ENCODE assay signal across 20 cellular contexts in the genomic region with DNA sequence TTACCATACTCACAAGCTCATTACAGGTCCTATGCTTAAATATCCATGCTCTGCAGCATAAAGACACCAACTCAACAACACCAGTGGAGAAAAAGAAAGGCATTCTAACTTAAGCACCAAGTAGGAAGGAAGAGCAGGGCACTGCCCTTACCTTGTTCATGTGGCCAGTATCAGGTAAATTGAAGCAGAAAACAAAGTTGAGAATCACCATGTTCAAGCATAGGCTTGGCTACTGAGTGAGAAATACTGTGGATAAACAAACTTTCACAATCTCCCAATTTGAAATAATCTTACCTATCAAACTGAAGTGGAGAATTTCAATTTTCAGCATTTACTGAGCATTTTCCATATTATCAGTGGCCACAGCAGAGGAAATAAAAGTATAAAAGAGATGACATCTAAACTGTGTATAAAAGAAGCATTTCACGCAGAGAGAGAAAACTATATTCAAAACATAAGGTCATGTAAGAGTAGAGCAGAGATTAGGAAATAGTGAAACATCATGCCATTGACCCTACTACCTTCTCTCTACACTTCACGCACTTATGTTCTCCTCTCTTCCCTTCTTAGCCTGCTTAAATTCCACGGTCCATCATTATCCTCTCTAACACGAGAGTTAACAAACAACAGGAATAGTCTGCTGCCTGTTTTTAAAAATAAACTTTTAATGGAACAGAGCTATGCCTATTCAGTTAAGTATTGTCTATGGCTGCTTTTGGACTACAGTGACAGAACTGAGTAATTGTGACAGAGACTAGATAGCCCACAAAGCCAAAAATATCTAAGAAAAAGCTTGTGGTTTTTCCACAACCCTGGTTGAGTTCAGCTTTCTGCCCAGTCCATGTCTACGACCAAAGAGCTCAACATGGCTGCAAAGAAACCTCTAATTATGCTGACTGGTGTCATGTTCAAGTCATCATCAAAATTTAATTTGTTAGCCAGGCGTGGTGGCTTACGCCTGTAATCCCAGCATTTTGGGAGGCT.
"Had no signal": no experiment of that assay in that cellular context is flagged by ENCODE, and none has a peak within 500 bp of the region (broad histone marks: within the 10 kb centered on the region; RNA-seq: fewer than 3 reads in every experiment).

No MANE protein-coding gene starts in this region.

- H3K4me3 Mint-ChIP-seq: activated T-cell treated with anti-CD3 and anti-CD28 coated beads, Interleukin-2, amount 50 U/mL, for 4 hours; effector memory CD8-positive, alpha-beta T cell; immature natural killer cell; nephron; stimulated activated naive B cell treated with anti-CD40 and anti-IgM and Interleukin-4, amounts not matched to agents 10 μg/mL and 1 μg/mL and 100 μg/mL, for 72 hours had no signal

- H3K9me3 Mint-ChIP-seq: activated T-cell treated with anti-CD3 and anti-CD28 coated beads, Interleukin-2, amount 50 U/mL, for 4 hours; effector memory CD8-positive, alpha-beta T cell; immature natural killer cell had no signal

- H3K4me1 ChIP-seq: adrenal gland, breast epithelium, esophagus squamous epithelium had no signal

- H3K36me3 ChIP-seq: adrenal gland, breast epithelium, thoracic aorta had no signal

- H3K4me3 ChIP-seq: adrenal gland, breast epithelium, esophagus squamous epithelium, heart right ventricle, thoracic aorta, upper lobe of left lung had no signal

- H3K9me3 ChIP-seq: adrenal gland, breast epithelium, esophagus squamous epithelium, thoracic aorta, upper lobe of left lung had no signal

- H3K27ac ChIP-seq: adrenal gland, breast epithelium, esophagus squamous epithelium, heart right ventricle, thoracic aorta, upper lobe of left lung had no signal

- DNase-seq: activated CD4-positive, alpha-beta T cell treated with anti-CD3 and anti-CD28 coated beads for 48 hours; activated CD4-positive, CD25-positive, alpha-beta regulatory T cell; activated CD8-positive, alpha-beta memory T cell treated with anti-CD3 and anti-CD28 coated beads, Interleukin-2, amount 50 U/mL, for 4 hours; activated effector memory CD4-positive, alpha-beta T cell treated with Interleukin-2 at 50 U/mL for 16 hours; activated naive CD4-positive, alpha-beta T cell treated with anti-CD3 and anti-CD28 coated beads, Interleukin-2, amount 50 U/mL, for 16 hours; activated T-cell treated with anti-CD3 and anti-CD28 coated beads, Interleukin-2, amount 50 U/mL, for 4 hours; adrenal gland; dermis blood vessel endothelial cell; effector memory CD8-positive, alpha-beta T cell; esophagus squamous epithelium; heart right ventricle; immature natural killer cell; kidney glomerular epithelial cell; mesendoderm; nucleus accumbens; stimulated activated naive B cell treated with anti-CD40 and anti-IgM and Interleukin-4, amounts not matched to agents 10 μg/mL and 1 μg/mL and 100 μg/mL, for 72 hours; upper lobe of left lung had no signal

- ATAC-seq: activated T-cell treated with anti-CD3 and anti-CD28 coated beads, Interleukin-2, amount 50 U/mL, for 4 hours; effector memory CD8-positive, alpha-beta T cell; heart right ventricle; stimulated activated naive B cell treated with anti-CD40 and anti-IgM and Interleukin-4, amounts not matched to agents 10 μg/mL and 1 μg/mL and 100 μg/mL, for 72 hours had no signal

- H3K27me3 ChIP-seq: adrenal gland, breast epithelium, esophagus squamous epithelium, heart right ventricle, upper lobe of left lung had no signal

- H3K4me1 Mint-ChIP-seq: nephron had no signal

- H3K27ac Mint-ChIP-seq: nephron; stimulated activated naive B cell treated with anti-CD40 and anti-IgM and Interleukin-4, amounts not matched to agents 10 μg/mL and 1 μg/mL and 100 μg/mL, for 72 hours had no signal

- H3K27me3 Mint-ChIP-seq: effector memory CD8-positive, alpha-beta T cell; stimulated activated naive B cell treated with anti-CD40 and anti-IgM and Interleukin-4, amounts not matched to agents 10 μg/mL and 1 μg/mL and 100 μg/mL, for 72 hours had no signal
